ENCODE assay signal across 8 cellular contexts in genomic region chr1:84689514-84690396, GRCh38. TPM values are rescaled to one million over a fixed set of nuclear protein-coding genes. Genes with fewer than 3 reads are reported as not detected.
DNase-seq lines count a peak whose midpoint lies in the region; ATAC-seq and TF ChIP-seq lines count a peak whose summit lies in the region.

No MANE protein-coding gene starts in this region.

- POLR2A ChIA-PET in Caco-2 (lab: Charles Lee): no interaction called here

- BruUV-seq in Caco-2 (replicated peaks; lab: Mats Ljungman, UMichigan): TSS peak; percentile 74

- H3K9me3 Mint-ChIP-seq in Caco-2 (ENCODE audit: unreplicated experiment): no peaks in the 10 kb centered on the region
- H3K9me3 Mint-ChIP-seq in memory B cell: no peaks in the 10 kb centered on the region

- peaks cover 17% of the 10 kb centered on the region for H3K4me1 Mint-ChIP-seq in Caco-2 (ENCODE audit: low read depth, unreplicated experiment)
- peaks cover 20% of the 10 kb centered on the region for H3K4me1 Mint-ChIP-seq in memory B cell

- peak overlapping the region; percentile 76 for H3K4me3 ChIP-seq in Caco-2 (ENCODE audit: low read depth, low read length)
- peak overlapping the region; percentile 74 for H3K4me3 ChIP-seq in HUES64 (ENCODE audit: low read length)

- ATAC-seq in memory B cell (ENCODE audit: low read depth): peak; percentile 68

- DNase-seq in Caco-2: peak; percentile 48 to 54
- DNase-seq in SK-N-DZ (ENCODE audit: low spot score): peak; percentile 61
- DNase-seq in dermis blood vessel endothelial cell: peak; percentile 59
- no peak for DNase-seq in memory B cell (ENCODE audit: low spot score in 2 of 2)
- peak; percentile 12 for DNase-seq in stromal cell of bone marrow (ENCODE audit: low read depth)
- DNase-seq in HK-2 (ENCODE audit: unreplicated experiment): no peak

- H3K9me3 ChIP-seq in Caco-2: no peaks in the 10 kb centered on the region
- no peaks in the 10 kb centered on the region for H3K9me3 ChIP-seq in HUES64 (ENCODE audit: insufficient read depth, low read depth, low read length)

- H3K27me3 ChIP-seq in Caco-2 (replicated peaks; ENCODE audit: control insufficient read depth, insufficient read depth, low read length): no peaks in the 10 kb centered on the region
- no peaks in the 10 kb centered on the region for H3K27me3 ChIP-seq in HUES64 (ENCODE audit: insufficient read depth, low read length)

- H3K27ac Mint-ChIP-seq in Caco-2 (ENCODE audit: unreplicated experiment) (peak overlapping the region; percentile 81), memory B cell (peak overlapping the region; percentile 86)

- H3K27me3 Mint-ChIP-seq in Caco-2 (ENCODE audit: insufficient read depth, unreplicated experiment): no peaks in the 10 kb centered on the region
- no peaks in the 10 kb centered on the region for H3K27me3 Mint-ChIP-seq in memory B cell

- H3K36me3 ChIP-seq in Caco-2 (ENCODE audit: control insufficient read depth, insufficient read depth, low read length) (no peaks in the 10 kb centered on the region), HUES64 (ENCODE audit: insufficient read depth, low read length) (no peaks in the 10 kb centered on the region)

- intact Hi-C loops in Caco-2 (cut with micrococcal nuclease; ENCODE audit: unreplicated experiment): loop anchor here (2.0 kb wide), 1 partner anchor 183 kb away; the partner anchor contains the start of genes GNG5 and SPATA1

- peak overlapping the region; percentile 89 for H3K27ac ChIP-seq in HUES64 (ENCODE audit: low read depth, low read length)

- H3K4me1 ChIP-seq in Caco-2: peaks cover 6% of the 10 kb centered on the region
- H3K4me1 ChIP-seq in HUES64 (ENCODE audit: insufficient read depth, low read length): peaks cover 24% of the 10 kb centered on the region

- CTCF ChIA-PET in Caco-2 (lab: Charles Lee): interaction anchor here (1.0 kb wide), 1 partner anchor 11 kb away, joined by 3 read pairs; no protein-coding TSS in a partner anchor

- peak; percentile 38 for TF ChIP-seq POLR2A in GM19193 (IDR thresholded peaks at IDR 0.05; ENCODE audit: extremely low read depth, insufficient read depth, insufficient read length)

- WGBS in HUES64: 3% methylated on average over 67 of the region's 67 CpGs

- H3K4me3 Mint-ChIP-seq in Caco-2 (ENCODE audit: unreplicated experiment) (peak overlapping the region; percentile 86), memory B cell (peak overlapping the region; percentile 89)

- H3K9ac ChIP-seq in HUES64 (ENCODE audit: low read depth, low read length): peak overlapping the region; percentile 85

- H3K36me3 Mint-ChIP-seq in Caco-2 (ENCODE audit: insufficient read depth, unreplicated experiment) (no peaks in the 10 kb centered on the region), memory B cell (no peaks in the 10 kb centered on the region)

- TF ChIP-seq CTCF in Caco-2 (IDR thresholded peaks at IDR 0.05; ENCODE audit: insufficient read depth in 1 of 2, low read depth in 1 of 2, low read length in 1 of 2, severe bottlenecking in 1 of 2, unreplicated experiment in 1 of 2): peak in 1 of 2 experiments; percentile 33

RNA-seq across cellular contexts. Expression of gene SSX2IP, which starts 0.5 kb away (rescaled TPM):
- total RNA-seq in Caco-2 (2022) (12.7 and 15.3 TPM in 2 replicates), dermis blood vessel endothelial cell (2.9 and 4.5 TPM in 2 replicates)
- polyA plus RNA-seq in HUES64 (2013, experiment 1 of 2): 16.2 TPM
- polyA plus RNA-seq in HUES64 (2013, experiment 2 of 2): 17.2 TPM
- polyA plus RNA-seq in SK-N-DZ (2014; cell fraction: cytosol; rRNA removed): 9.8 and 12.1 TPM in 2 replicates
- polyA plus RNA-seq in SK-N-DZ (2014; cell fraction: nucleus; rRNA removed): 10.5 and 13.0 TPM in 2 replicates

Comparison
In these comparisons a context has a peak if more than half of its experiments do, and no peak if none do; other contexts are left out.
1. DNase-seq: peak in Caco-2 (2 of 2), SK-N-DZ (single experiment), dermis blood vessel endothelial cell (single experiment) and stromal cell of bone marrow (single experiment); none in memory B cell (0 of 2) and HK-2 (single experiment).